ENCODE assay signal across 8 cellular contexts in the genomic region with DNA sequence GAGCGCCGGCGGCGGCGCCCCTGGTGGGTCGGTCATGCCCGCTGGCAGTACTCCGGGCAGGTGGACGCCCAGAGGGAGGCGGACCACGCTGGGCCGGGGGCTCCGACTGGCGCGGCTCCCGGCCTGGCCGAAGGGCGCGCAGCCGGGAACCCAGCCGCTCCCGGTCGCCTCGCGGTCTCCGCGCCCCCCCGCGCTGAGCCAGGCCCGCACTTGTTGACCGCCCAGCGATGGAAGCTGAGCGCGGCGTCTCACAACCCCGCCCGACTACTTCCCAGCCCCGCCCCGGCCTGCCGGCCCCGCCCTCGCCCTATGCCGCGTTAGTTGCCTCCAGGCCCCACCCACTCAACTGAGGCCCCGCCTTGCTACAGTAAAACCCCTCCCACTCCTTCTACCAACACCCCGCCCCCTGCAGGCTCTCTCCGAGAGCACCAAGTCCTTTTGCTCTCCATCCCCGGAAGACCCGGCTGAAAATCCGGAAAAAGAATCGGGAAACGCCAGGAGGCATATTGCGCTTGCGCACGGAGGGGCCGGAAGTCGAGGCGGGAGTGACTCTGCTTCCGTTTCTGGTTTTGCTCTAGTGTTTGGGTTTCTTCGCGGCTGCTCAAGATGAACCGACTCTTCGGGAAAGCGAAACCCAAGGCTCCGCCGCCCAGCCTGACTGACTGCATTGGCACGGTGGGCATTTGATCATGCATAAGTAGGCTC. TPM values are rescaled to one million over a fixed set of nuclear protein-coding genes. Genes with fewer than 3 reads are reported as not detected.
DNase-seq lines count a peak whose midpoint lies in the region; ATAC-seq and TF ChIP-seq lines count a peak whose summit lies in the region.

A gene (minus strand): TSS at position 236 of the 705 bp plus-strand sequence.
A gene (plus strand): TSS at position 577 of the 705 bp plus-strand sequence. CDS start 30 bp downstream, at position 607.

- H3K9me3 ChIP-seq in breast epithelium (no peaks in the 10 kb centered on the region), iPS-18c (ENCODE audit: control insufficient read depth, insufficient read depth, low read length) (no peaks in the 10 kb centered on the region), skeletal muscle tissue (ENCODE audit: control insufficient read depth in 3 of 3, low read length in 3 of 3) (no peaks in the 10 kb centered on the region)

- TF ChIP-seq CTCF in AG04449 (IDR thresholded peaks at IDR 0.05; ENCODE audit: insufficient read depth, low read length, missing control alignments) (peak; percentile 46), VCaP (conservative IDR thresholded peaks at IDR 0.05) (peak; percentile 29; the same call in 1 of the 2 replicates), breast epithelium (IDR thresholded peaks at IDR 0.05) (peak in 1 of 3 donors; percentile 28)

- no peaks in the 10 kb centered on the region for H3K27me3 ChIP-seq in breast epithelium
- no peaks in the 10 kb centered on the region for H3K27me3 ChIP-seq in skeletal muscle tissue (ENCODE audit: control insufficient read depth in 3 of 3, insufficient read depth in 3 of 3, low read length in 3 of 3)

- H3K36me3 ChIP-seq in breast epithelium (no peaks in the 10 kb centered on the region), skeletal muscle tissue (ENCODE audit: control insufficient read depth in 3 of 3, insufficient read depth in 3 of 3, low read length in 3 of 3) (peaks cover 32 to 40% (median 38%) of the 10 kb centered on the region in 3 donors)

- POLR2A ChIA-PET in AG04449 (lab: Yijun Ruan, JAX): interaction anchor here (0.6 to 1.4 kb wide), 3 partner anchors 25 to 239 kb away, joined by 4 to 5 read pairs (median 5); a partner anchor contains a TSS

- H3K4me1 ChIP-seq in breast epithelium (peaks cover 0 to 8% of the 10 kb centered on the region in 2 donors), skeletal muscle tissue (ENCODE audit: control insufficient read depth in 3 of 3, insufficient read depth in 3 of 3, low read length in 3 of 3) (peaks cover 24 to 28% (median 27%) of the 10 kb centered on the region in 3 donors)

- peak within 1 kb of the TSS; percentile 95 to 99 (median 97) for H3K9ac ChIP-seq in skeletal muscle tissue (ENCODE audit: low read depth in 1 of 3, low read length in 3 of 3)

- ATAC-seq in GM18870 (IDR thresholded peaks at IDR 0.05; ENCODE audit: unreplicated experiment) (peak; percentile 88), HG03135 (IDR thresholded peaks at IDR 0.05; ENCODE audit: unreplicated experiment) (peak; percentile 83)

- CTCF ChIA-PET in AG04449 (lab: Yijun Ruan, JAX): interaction anchor here (1.2 to 3.1 kb wide), 5 partner anchors 9 to 203 kb away, joined by 3 to 12 read pairs (median 4); no protein-coding TSS in a partner anchor

- H3K27ac ChIP-seq in VCaP (peak within 1 kb of the TSS; percentile 91), breast epithelium (peak within 1 kb of the TSS; percentile 95), skeletal muscle tissue (ENCODE audit: low read depth, low read length) (peak within 1 kb of the TSS; percentile 95)

- TF ChIP-seq POLR2A in breast epithelium (IDR thresholded peaks at IDR 0.05): peak; percentile 8

- DNase-seq in AG04449 (ENCODE audit: low read depth, low spot score): peak; percentile 96
- DNase-seq in NCI-H2196 treated with DMSO at 0.1 percent for 48 hours (lab: John Stamatoyannopoulos, UW; ENCODE audit: unreplicated experiment): peak; percentile 99
- DNase-seq in breast epithelium (ENCODE audit: low spot score in 2 of 2): peak; percentile 99 to 100

- H3K4me3 ChIP-seq in AG04449 (ENCODE audit: low read depth, low read length) (peak within 1 kb of the TSS; percentile 99), breast epithelium (peak within 1 kb of the TSS; percentile 97 to 98 (median 98)), iPS-18c (ENCODE audit: insufficient read depth, low read depth, low read length) (peak within 1 kb of the TSS; percentile 96), skeletal muscle tissue (ENCODE audit: low read length in 3 of 3) (peak within 1 kb of the TSS; percentile 95 to 99 (median 98))

- intact Hi-C loops in breast epithelium (cut with DNase I; ENCODE audit: low total_unique reads): loop anchor here (2.0 kb wide), 1 partner anchor 74 kb away; no protein-coding TSS in a partner anchor

RNA-seq across cellular contexts. Expression of the first gene that starts in this region (rescaled TPM):
- 10 to 100 TPM; 34.7 to 54.7 (median 44.9) TPM for total RNA-seq in breast epithelium
- 40.2 TPM for total RNA-seq in skeletal muscle tissue

RNA-seq across cellular contexts. Expression of the second gene that starts in this region (rescaled TPM):
- total RNA-seq in breast epithelium (10 to 100 TPM; 63.1 to 73.4 (median 65.5) TPM), skeletal muscle tissue (52.7 TPM)

Comparison
In these comparisons a context has a peak if more than half of its experiments do, and no peak if none do; other contexts are left out.
1. Peak in every context shown above with its lines: DNase-seq, ATAC-seq, H3K4me3 ChIP-seq and H3K27ac ChIP-seq.